Comparison of ENCODE assay signal across 32 cellular contexts in the genomic region with DNA sequence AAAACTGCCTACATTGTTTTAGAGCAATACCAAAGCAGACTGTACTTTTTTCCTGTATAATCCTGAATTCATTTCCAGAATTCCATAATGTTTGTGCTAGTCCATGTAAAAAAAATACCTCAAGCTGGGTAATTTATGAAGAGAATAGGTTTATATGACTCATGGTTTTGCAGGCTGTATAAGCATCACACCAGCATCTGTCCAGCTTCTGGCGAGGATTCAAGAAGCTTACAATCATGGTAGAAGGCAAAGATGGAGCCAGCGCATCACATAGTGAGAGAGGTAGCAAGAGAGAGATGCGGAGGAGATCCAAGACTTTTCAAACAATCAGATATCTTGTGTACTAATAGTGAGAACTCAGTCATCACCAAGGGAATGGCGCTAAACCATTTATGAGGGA.
"Had no signal": no experiment of that assay in that cellular context is flagged by ENCODE, and none has a peak within 500 bp of the region (broad histone marks: within the 10 kb centered on the region; RNA-seq: fewer than 3 reads in every experiment).

No MANE protein-coding gene starts in this region.

- H3K4me1 Mint-ChIP-seq: activated CD4-positive, alpha-beta T cell treated with anti-CD3 and anti-CD28 coated beads, Interleukin-2, amount 10 ng/mL, durations not matched to agents 7 days and 5 days; activated T-helper 17 cell treated with anti-CD3 and anti-CD28 coated beads, Interleukin-2, amount 50 U/mL, for 72 hours; central memory CD8-positive, alpha-beta T cell; endodermal cell; naive thymus-derived CD4-positive, alpha-beta T cell; stimulated activated memory B cell treated with anti-CD40 and anti-IgM and Interleukin-4, amounts not matched to agents 10 μg/mL and 1 μg/mL and 100 μg/mL, for 72 hours; stimulated activated naive CD8-positive, alpha-beta T cell treated with anti-CD3 and anti-CD28 coated beads, Interleukin-15, amount 100 ng/mL, for 72 hours had no signal

- H3K27me3 Mint-ChIP-seq: activated CD4-positive, alpha-beta T cell treated with anti-CD3 and anti-CD28 coated beads, Interleukin-2, amount 10 ng/mL, durations not matched to agents 7 days and 5 days; activated CD8-positive, alpha-beta T cell treated with anti-CD3 and anti-CD28 coated beads for 36 hours; activated T-helper 17 cell treated with anti-CD3 and anti-CD28 coated beads, Interleukin-2, amount 50 U/mL, for 72 hours; central memory CD8-positive, alpha-beta T cell; dendritic cell treated with granulocyte-macrophage colony-stimulating factor and Interleukin-4, amounts not matched to agents 40 ng/mL and 50 ng/mL, for 4 days; naive thymus-derived CD4-positive, alpha-beta T cell; stimulated activated memory B cell treated with anti-CD40 and anti-IgM and Interleukin-4, amounts not matched to agents 10 μg/mL and 1 μg/mL and 100 μg/mL, for 72 hours; stimulated activated naive CD8-positive, alpha-beta T cell treated with anti-CD3 and anti-CD28 coated beads, Interleukin-15, amount 100 ng/mL, for 72 hours; type B pancreatic cell had no signal

- H3K27ac Mint-ChIP-seq: activated CD4-positive, alpha-beta T cell treated with anti-CD3 and anti-CD28 coated beads, Interleukin-2, amount 10 ng/mL, durations not matched to agents 7 days and 5 days; activated CD8-positive, alpha-beta T cell treated with anti-CD3 and anti-CD28 coated beads for 36 hours; activated T-helper 17 cell treated with anti-CD3 and anti-CD28 coated beads, Interleukin-2, amount 50 U/mL, for 72 hours; dendritic cell treated with granulocyte-macrophage colony-stimulating factor and Interleukin-4, amounts not matched to agents 40 ng/mL and 50 ng/mL, for 4 days; endodermal cell; naive thymus-derived CD4-positive, alpha-beta T cell; stimulated activated memory B cell treated with anti-CD40 and anti-IgM and Interleukin-4, amounts not matched to agents 10 μg/mL and 1 μg/mL and 100 μg/mL, for 72 hours; stimulated activated naive CD8-positive, alpha-beta T cell treated with anti-CD3 and anti-CD28 coated beads, Interleukin-15, amount 100 ng/mL, for 72 hours; type B pancreatic cell; WTC11 had no signal

- H3K4me3 ChIP-seq: gastroesophageal sphincter, hepatocyte, pancreas, psoas muscle, sigmoid colon, uterus had no signal

- H3K4me3 Mint-ChIP-seq: activated CD4-positive, alpha-beta T cell treated with anti-CD3 and anti-CD28 coated beads, Interleukin-2, amount 10 ng/mL, durations not matched to agents 7 days and 5 days; activated CD8-positive, alpha-beta T cell treated with anti-CD3 and anti-CD28 coated beads for 36 hours; activated T-cell treated with anti-CD3 and anti-CD28 coated beads, Interleukin-2, amount 50 U/mL, for 4 hours; activated T-helper 17 cell treated with anti-CD3 and anti-CD28 coated beads, Interleukin-2, amount 50 U/mL, for 72 hours; central memory CD8-positive, alpha-beta T cell; dendritic cell treated with granulocyte-macrophage colony-stimulating factor and Interleukin-4, amounts not matched to agents 40 ng/mL and 50 ng/mL, for 4 days; endodermal cell; naive thymus-derived CD4-positive, alpha-beta T cell; neural crest cell; stimulated activated memory B cell treated with anti-CD40 and anti-IgM and Interleukin-4, amounts not matched to agents 10 μg/mL and 1 μg/mL and 100 μg/mL, for 72 hours; stimulated activated naive CD8-positive, alpha-beta T cell treated with anti-CD3 and anti-CD28 coated beads, Interleukin-15, amount 100 ng/mL, for 72 hours; type B pancreatic cell; WTC11 had no signal

- H3K36me3 Mint-ChIP-seq: naive thymus-derived CD4-positive, alpha-beta T cell; stimulated activated memory B cell treated with anti-CD40 and anti-IgM and Interleukin-4, amounts not matched to agents 10 μg/mL and 1 μg/mL and 100 μg/mL, for 72 hours; type B pancreatic cell; WTC11 had no signal

- DNase-seq: activated CD4-positive, alpha-beta T cell treated with anti-CD3 and anti-CD28 coated beads for 1 hour; activated CD4-positive, alpha-beta T cell treated with anti-CD3 and anti-CD28 coated beads, Interleukin-2, amount 10 ng/mL, durations not matched to agents 7 days and 5 days; activated CD8-positive, alpha-beta T cell treated with anti-CD3 and anti-CD28 coated beads for 36 hours; activated gamma-delta T cell treated with Interleukin-2 at 50 U/mL for 16 hours; activated naive CD4-positive, alpha-beta T cell treated with anti-CD3 and anti-CD28 coated beads, Interleukin-2, amount 50 U/mL, for 16 hours; activated T-cell treated with anti-CD3 and anti-CD28 coated beads, Interleukin-2, amount 50 U/mL, for 4 hours; amygdala; endodermal cell; left colon; midbrain; naive thymus-derived CD4-positive, alpha-beta T cell; nucleus accumbens; pancreas; psoas muscle; sigmoid colon; small intestine; stimulated activated CD4-positive, alpha-beta T cell treated with anti-CD3 and anti-CD28 coated beads, Interleukin-1b, Interleukin-23, amount 100 ng/mL, for 48 hours; stimulated activated CD4-positive, alpha-beta T cell treated with anti-CD3 and anti-CD28 coated beads, Interleukin-4, amount 100 ng/mL, for 4 hours; stimulated activated CD8-positive, alpha-beta memory T cell treated with anti-CD3 and anti-CD28 coated beads, Interleukin-4, amount 100 ng/mL, for 48 hours; stimulated activated naive CD8-positive, alpha-beta T cell treated with anti-CD3 and anti-CD28 coated beads, Interleukin-15, amount 100 ng/mL, for 72 hours; substantia nigra; uterus had no signal

- ATAC-seq: activated CD8-positive, alpha-beta T cell treated with anti-CD3 and anti-CD28 coated beads for 36 hours; activated T-cell treated with anti-CD3 and anti-CD28 coated beads, Interleukin-2, amount 50 U/mL, for 4 hours; activated T-helper 17 cell treated with anti-CD3 and anti-CD28 coated beads, Interleukin-2, amount 50 U/mL, for 72 hours; esophagus mucosa; gastroesophageal sphincter; left colon; naive thymus-derived CD4-positive, alpha-beta T cell; pancreas; psoas muscle; stimulated activated memory B cell treated with anti-CD40 and anti-IgM and Interleukin-4, amounts not matched to agents 10 μg/mL and 1 μg/mL and 100 μg/mL, for 72 hours; stimulated activated naive CD8-positive, alpha-beta T cell treated with anti-CD3 and anti-CD28 coated beads, Interleukin-15, amount 100 ng/mL, for 72 hours; WTC11 had no signal

- H3K9me3 Mint-ChIP-seq: endodermal cell had no signal
